31 cellular contexts compared by ENCODE assay signal in the genomic region with DNA sequence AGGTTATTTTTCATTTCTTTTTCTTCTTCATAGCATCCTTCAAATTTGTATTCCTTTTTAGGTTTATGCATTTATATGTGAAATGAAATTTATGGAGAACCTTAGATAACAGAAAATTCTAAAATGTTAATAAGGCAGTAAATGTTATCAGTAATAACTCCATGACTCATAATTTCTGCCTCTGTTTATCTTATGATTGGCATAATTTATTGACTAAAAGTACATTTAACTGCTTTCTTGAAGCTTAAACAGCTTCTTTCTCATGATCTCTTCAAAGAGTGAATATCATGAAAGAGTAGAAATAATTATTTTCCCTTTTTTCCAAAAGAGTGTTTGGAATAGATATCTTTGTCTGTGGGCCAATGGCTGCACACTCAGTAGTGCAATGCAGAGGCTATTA.
"Had no signal": no experiment of that assay in that cellular context is flagged by ENCODE, and none has a peak within 500 bp of the region (broad histone marks: within the 10 kb centered on the region; RNA-seq: fewer than 3 reads in every experiment).

No MANE protein-coding gene starts in this region.

- H3K27ac Mint-ChIP-seq: activated B cell treated with CpG ODN at 0.5 μM for 24 hours; activated CD8-positive, alpha-beta T cell treated with anti-CD3 and anti-CD28 coated beads for 36 hours; activated naive CD8-positive, alpha-beta T cell; effector memory CD8-positive, alpha-beta T cell; T-cell; T-helper 1 cell treated with Interleukin-12 subunit alpha and Interleukin-12 subunit beta and Interleukin-4 antibody, amounts not matched to agents 30 μg/mL and 1 μg/mL, for 36 hours; T-helper 2 cell treated with Interferon-gamma antibody and Interleukin-4, amounts not matched to agents 5 μg/mL and 100 μg/mL, for 36 hours had no signal

- DNase-seq: activated B cell treated with CpG ODN at 0.5 μM for 24 hours; activated CD4-positive, alpha-beta T cell treated with anti-CD3 and anti-CD28 coated beads for 48 hours; activated CD4-positive, alpha-beta T cell treated with anti-CD3 and anti-CD28 coated beads, Interleukin-2, amount 50 U/mL, for 1 hour; activated CD4-positive, alpha-beta T cell treated with anti-CD3 and anti-CD28 coated beads, Interleukin-2, amount 50 U/mL, for 48 hours; activated CD8-positive, alpha-beta memory T cell treated with anti-CD3 and anti-CD28 coated beads for 24 hours; activated CD8-positive, alpha-beta T cell treated with anti-CD3 and anti-CD28 coated beads for 36 hours; activated effector memory CD4-positive, alpha-beta T cell treated with Interleukin-2 at 50 U/mL for 16 hours; activated gamma-delta T cell treated with Interleukin-2 at 50 U/mL for 16 hours; activated naive CD4-positive, alpha-beta T cell treated with anti-CD3 and anti-CD28 coated beads, Interleukin-2, amount 50 U/mL, for 16 hours; activated naive CD4-positive, alpha-beta T cell treated with Interleukin-2 at 50 U/mL for 16 hours; activated T-cell treated with anti-CD3 and anti-CD28 coated beads, Interleukin-2, amount 50 U/mL, for 4 hours; amygdala; aorta; body of pancreas; caudate nucleus; cortex of kidney; dermis blood vessel endothelial cell; effector CD4-positive, alpha-beta T cell; effector memory CD8-positive, alpha-beta T cell; erythroblast; foreskin melanocyte; T-cell; T1000; WERI-Rb-1 had no signal

- H3K9me3 ChIP-seq: body of pancreas, gastroesophageal sphincter had no signal

- H3K4me3 ChIP-seq: body of pancreas, esophagus muscularis mucosa, gastroesophageal sphincter had no signal

- H3K27me3 ChIP-seq: body of pancreas, esophagus muscularis mucosa, gastroesophageal sphincter had no signal

- ATAC-seq: activated CD4-positive, CD25-positive, alpha-beta regulatory T cell treated with anti-CD3 and anti-CD28 coated beads, Interleukin-2, amount 50 U/mL, for 24 hours; activated CD8-positive, alpha-beta T cell treated with anti-CD3 and anti-CD28 coated beads for 36 hours; activated T-cell treated with anti-CD3 and anti-CD28 coated beads, Interleukin-2, amount 50 U/mL, for 4 hours; activated T-helper 17 cell treated with anti-CD3 and anti-CD28 coated beads, Interleukin-2, amount 50 U/mL, for 72 hours; body of pancreas; effector memory CD8-positive, alpha-beta T cell; gastroesophageal sphincter; T-cell had no signal

- H3K27me3 Mint-ChIP-seq: activated B cell treated with CpG ODN at 0.5 μM for 24 hours; activated CD8-positive, alpha-beta T cell treated with anti-CD3 and anti-CD28 coated beads for 36 hours; activated naive CD8-positive, alpha-beta T cell; activated T-helper 17 cell treated with anti-CD3 and anti-CD28 coated beads, Interleukin-2, amount 50 U/mL, for 72 hours; effector memory CD8-positive, alpha-beta T cell; T-cell had no signal

- H3K27ac ChIP-seq: body of pancreas, esophagus muscularis mucosa, gastroesophageal sphincter, WERI-Rb-1 had no signal

- H3K36me3 ChIP-seq: esophagus muscularis mucosa, gastroesophageal sphincter, WERI-Rb-1 had no signal

- H3K9me3 Mint-ChIP-seq: activated B cell treated with CpG ODN at 0.5 μM for 24 hours; activated CD8-positive, alpha-beta T cell treated with anti-CD3 and anti-CD28 coated beads for 36 hours; activated T-cell treated with anti-CD3 and anti-CD28 coated beads, Interleukin-2, amount 50 U/mL, for 4 hours; activated T-helper 17 cell treated with anti-CD3 and anti-CD28 coated beads, Interleukin-2, amount 50 U/mL, for 72 hours; effector memory CD8-positive, alpha-beta T cell; T-cell; T-helper 1 cell treated with Interleukin-12 subunit alpha and Interleukin-12 subunit beta and Interleukin-4 antibody, amounts not matched to agents 30 μg/mL and 1 μg/mL, for 36 hours had no signal

- H3K4me3 Mint-ChIP-seq: activated B cell treated with CpG ODN at 0.5 μM for 24 hours; activated CD8-positive, alpha-beta T cell treated with anti-CD3 and anti-CD28 coated beads for 36 hours; activated naive CD8-positive, alpha-beta T cell; activated T-cell treated with anti-CD3 and anti-CD28 coated beads, Interleukin-2, amount 50 U/mL, for 4 hours; activated T-helper 17 cell treated with anti-CD3 and anti-CD28 coated beads, Interleukin-2, amount 50 U/mL, for 72 hours; effector memory CD8-positive, alpha-beta T cell; T-cell; T-helper 1 cell treated with Interleukin-12 subunit alpha and Interleukin-12 subunit beta and Interleukin-4 antibody, amounts not matched to agents 30 μg/mL and 1 μg/mL, for 36 hours; T-helper 2 cell treated with Interferon-gamma antibody and Interleukin-4, amounts not matched to agents 5 μg/mL and 100 μg/mL, for 36 hours had no signal
